In genomic region chr19:14107581-14108461, GRCh38 we compare ENCODE assay signal across 15 cellular contexts. TPM values are rescaled to one million over a fixed set of nuclear protein-coding genes. Genes with fewer than 3 reads are reported as not detected.
A peak's percentile ranks its signal among the peaks of the same experiment; 100 is the strongest.
DNase-seq lines count a peak whose midpoint lies in the region; ATAC-seq, FAIRE-seq and TF ChIP-seq lines count a peak whose summit lies in the region.
"Had no signal": no experiment of that assay in that cellular context is flagged by ENCODE, and none has a peak within 500 bp of the region (broad histone marks: within the 10 kb centered on the region; RNA-seq: fewer than 3 reads in every experiment).

No MANE protein-coding gene starts in this region.

- DNase-seq in RKO (ENCODE audit: low spot score) (peak; percentile 42), endothelial cell of umbilical vein (ENCODE audit: low read depth, low spot score) (peak; percentile 57), left colon (no peak), NCI-H345 treated with DMSO at 0.1 percent for 48 hours (lab: John Stamatoyannopoulos, UW; ENCODE audit: unreplicated experiment) (no peak), HT-29 (ENCODE audit: low spot score) (no peak), AML-193 (lab: John Stamatoyannopoulos, UW) (no peak)
- DNase-seq: activated naive CD8-positive, alpha-beta T cell treated with anti-CD3 and anti-CD28 coated beads, Interleukin-2, amount 10 ng/mL, durations not matched to agents 7 days and 5 days; CD4-positive, alpha-beta T cell; endodermal cell had no signal

- peak overlapping the region; percentile 51 for H3K9ac ChIP-seq in endothelial cell of umbilical vein (replicated peaks; ENCODE audit: extremely low read depth, insufficient read depth, low read length)
- peak overlapping the region; percentile 57 to 62 for H3K9ac ChIP-seq in stomach smooth muscle (ENCODE audit: low read length in 2 of 2)

- ATAC-seq in left colon: peak; percentile 28
- ATAC-seq in activated CD4-positive, CD25-positive, alpha-beta regulatory T cell treated with anti-CD3 and anti-CD28 coated beads, Interleukin-2, amount 50 U/mL, for 24 hours: no peak

- BruUV-seq in endothelial cell of umbilical vein (replicated peaks; lab: Mats Ljungman, UMichigan): no TSS peak

- H3K4me3 ChIP-seq in endothelial cell of umbilical vein (replicated peaks in 1 of 3; ENCODE audit: insufficient read depth in 1 of 3, low read depth in 1 of 3, low read length in 3 of 3) (no peak overlapping the region), stomach smooth muscle (ENCODE audit: low read length in 2 of 2) (no peak overlapping the region)

- no peaks in the 10 kb centered on the region for H3K9me1 ChIP-seq in endothelial cell of umbilical vein (replicated peaks; ENCODE audit: control insufficient read depth, extremely low read depth, insufficient read depth, low read length)

- TF ChIP-seq CTCF in endothelial cell of umbilical vein (IDR thresholded peaks at IDR 0.05; ENCODE audit: extremely low read depth in 1 of 2, insufficient read depth in 1 of 2, low read depth in 1 of 2, low read length in 2 of 2): no peak

- peak; percentile 93 for FAIRE-seq in endothelial cell of umbilical vein (lab: Jason Lieb, UNC)
- FAIRE-seq: TTC549 had no signal

- intact Hi-C loops in endothelial cell of umbilical vein (cut with micrococcal nuclease) (no loop called here), left colon (cut with DNase I, micrococcal nuclease) (no loop called here)

- peaks cover 3% of the 10 kb centered on the region for H3K79me2 ChIP-seq in endothelial cell of umbilical vein (ENCODE audit: control insufficient read depth, insufficient read depth, low read length)

- dilution Hi-C loops in endothelial cell of umbilical vein (cut with MboI; ENCODE audit: extremely low pct_ligation_motif_present, low sequenced_read_pairs): no loop called here

- H3K36me3 ChIP-seq in endothelial cell of umbilical vein (ENCODE audit: control insufficient read depth in 2 of 2, extremely low read depth in 1 of 2, insufficient read depth in 2 of 2, low read length in 2 of 2): peaks cover 0 to 6% of the 10 kb centered on the region in 2 experiments
- peaks cover 10 to 12% of the 10 kb centered on the region in 2 donors for H3K36me3 ChIP-seq in stomach smooth muscle (ENCODE audit: control insufficient read depth in 2 of 2, insufficient read depth in 2 of 2, low read length in 2 of 2)

- H2AFZ ChIP-seq in endothelial cell of umbilical vein (ENCODE audit: low read depth, low read length): no peak overlapping the region

- TF ChIP-seq POLR2A in endothelial cell of umbilical vein (IDR thresholded peaks at IDR 0.05; ENCODE audit: low read depth, low read length): no peak

- H3K4me2 ChIP-seq in endothelial cell of umbilical vein (ENCODE audit: insufficient read depth, low read length): no peak overlapping the region

- H3K9me3 ChIP-seq in endothelial cell of umbilical vein (replicated peaks; ENCODE audit: control insufficient read depth, insufficient read depth, low read length) (no peaks in the 10 kb centered on the region), stomach smooth muscle (ENCODE audit: control insufficient read depth in 2 of 2, low read length in 2 of 2) (no peaks in the 10 kb centered on the region)

- H3K4me1 ChIP-seq in endothelial cell of umbilical vein (ENCODE audit: control insufficient read depth, extremely low read depth, insufficient read depth, low read length): peaks cover 6% of the 10 kb centered on the region
- peaks cover 27% of the 10 kb centered on the region for H3K4me1 ChIP-seq in stomach smooth muscle (ENCODE audit: control insufficient read depth, insufficient read depth, low read length)

- H4K20me1 ChIP-seq in endothelial cell of umbilical vein (replicated peaks; ENCODE audit: control insufficient read depth, extremely low read depth, insufficient read depth, low read length): no peaks in the 10 kb centered on the region

- H3K27ac ChIP-seq in endothelial cell of umbilical vein (ENCODE audit: insufficient read depth, low read depth, low read length) (peak overlapping the region; percentile 60), stomach smooth muscle (ENCODE audit: low read length) (peak overlapping the region; percentile 86)
- H3K27ac ChIP-seq: HL-60 had no signal

- POLR2A ChIA-PET in endothelial cell of umbilical vein (lab: Charles Lee): no interaction called here

- CTCF ChIA-PET in endothelial cell of umbilical vein (lab: Charles Lee): interaction anchor here (1.5 kb wide), 1 partner anchor 29 kb away, joined by 5 read pairs; the partner anchor contains the start of gene ASF1B

- H3K27me3 ChIP-seq in endothelial cell of umbilical vein (ENCODE audit: control insufficient read depth in 2 of 2, insufficient read depth in 2 of 2, low read length in 2 of 2) (no peaks in the 10 kb centered on the region), stomach smooth muscle (ENCODE audit: control insufficient read depth in 1 of 2, insufficient read depth in 2 of 2, low read length in 2 of 2) (no peaks in the 10 kb centered on the region)

TF ChIP-seq in endothelial cell of umbilical vein, 7 proteins besides CTCF, POLR2A, EP300 and RAD21:
- TF ChIP-seq JUN (IDR thresholded peaks at IDR 0.05; ENCODE audit: borderline replicate concordance, insufficient read depth, insufficient read length, low read depth) (peak; percentile 39), POLR2AphosphoS5 (IDR thresholded peaks at IDR 0.05; ENCODE audit: insufficient read depth, low read depth, low read length) (no peak), GATA2 (IDR thresholded peaks at IDR 0.05; ENCODE audit: insufficient read depth, insufficient read length, low read depth, low read length) (no peak)

RNA-seq across cellular contexts. Expression of gene PRKACA, which starts 9.7 kb away (rescaled TPM):
- 97.5 and 110 TPM in 2 replicates for total RNA-seq in endothelial cell of umbilical vein
- polyA plus RNA-seq in endothelial cell of umbilical vein: 29.9 and 44.2 TPM in 2 replicates
- 59.3 and 67.5 TPM in 2 replicates for polyA plus RNA-seq in endothelial cell of umbilical vein (2011; cell fraction: cytosol; rRNA removed)
- polyA plus RNA-seq in endothelial cell of umbilical vein (2011; cell fraction: nucleus; rRNA removed): 33.2 and 33.7 TPM in 2 replicates
- 83.5 and 89.6 TPM in 2 replicates for polyA plus RNA-seq in endothelial cell of umbilical vein (2012)
- 48.3 and 48.5 TPM in 2 replicates for polyA minus RNA-seq in endothelial cell of umbilical vein
- 25.4 TPM for polyA minus RNA-seq in endothelial cell of umbilical vein (2011; cell fraction: cytosol; rRNA and poly(A)+ RNA removed)
- 16.0 and 18.2 TPM in 2 replicates for polyA minus RNA-seq in endothelial cell of umbilical vein (2011; cell fraction: nucleus; rRNA and poly(A)+ RNA removed)
- total RNA-seq in left colon: 10 to 100 TPM; 78.8 to 80.1 TPM
- 19.4 and 25.0 TPM in 2 replicates for total RNA-seq in HT-29 (2014; rRNA removed; shearing (Covaris generic))

RNA-seq across cellular contexts. Expression of gene SAMD1, which starts 17.3 kb away (rescaled TPM):
- 35.2 and 35.9 TPM in 2 replicates for total RNA-seq in endothelial cell of umbilical vein
- 13.8 and 14.1 TPM in 2 replicates for polyA plus RNA-seq in endothelial cell of umbilical vein
- 11.0 and 14.1 TPM in 2 replicates for polyA plus RNA-seq in endothelial cell of umbilical vein (2011; cell fraction: cytosol; rRNA removed)
- polyA plus RNA-seq in endothelial cell of umbilical vein (2011; cell fraction: nucleus; rRNA removed): 21.4 and 22.8 TPM in 2 replicates
- polyA plus RNA-seq in endothelial cell of umbilical vein (2012): 18.1 and 27.6 TPM in 2 replicates
- 6.2 and 7.8 TPM in 2 replicates for polyA minus RNA-seq in endothelial cell of umbilical vein
- polyA minus RNA-seq in endothelial cell of umbilical vein (2011; cell fraction: cytosol; rRNA and poly(A)+ RNA removed): 39.2 TPM
- 1.5 and 4.2 TPM in 2 replicates for polyA minus RNA-seq in endothelial cell of umbilical vein (2011; cell fraction: nucleus; rRNA and poly(A)+ RNA removed)
- total RNA-seq in left colon: 10 to 100 TPM; 45.8 to 51.5 TPM
- total RNA-seq in HT-29 (2014; rRNA removed; shearing (Covaris generic)): 71.7 and 89.0 TPM in 2 replicates

RNA-seq across cellular contexts. Expression of gene C19orf67, which starts 22.2 kb away (rescaled TPM):
- 0.55 TPM in 1 of 2 replicates, not detected in the other for total RNA-seq in endothelial cell of umbilical vein
- polyA plus RNA-seq in endothelial cell of umbilical vein: not detected in 2 replicates
- polyA plus RNA-seq in endothelial cell of umbilical vein (2011; cell fraction: cytosol; rRNA removed): not detected in 2 replicates
- polyA plus RNA-seq in endothelial cell of umbilical vein (2011; cell fraction: nucleus; rRNA removed): not detected in 2 replicates
- polyA plus RNA-seq in endothelial cell of umbilical vein (2012): not detected in 2 replicates
- polyA minus RNA-seq in endothelial cell of umbilical vein: 0.40 TPM in 1 of 2 replicates, not detected in the other
- polyA minus RNA-seq in endothelial cell of umbilical vein (2011; cell fraction: cytosol; rRNA and poly(A)+ RNA removed): not detected
- not detected in 2 replicates for polyA minus RNA-seq in endothelial cell of umbilical vein (2011; cell fraction: nucleus; rRNA and poly(A)+ RNA removed)
- total RNA-seq in left colon: under 1 TPM in 1 of 2 donors, not detected in 1; 0.42 TPM
- total RNA-seq in HT-29 (2014; rRNA removed; shearing (Covaris generic)): not detected in 2 replicates
- total RNA-seq: activated naive CD8-positive, alpha-beta T cell treated with anti-CD3 and anti-CD28 coated beads, Interleukin-2, amount 10 ng/mL, durations not matched to agents 7 days and 5 days; CD4-positive, alpha-beta T cell; mucosa of gallbladder; NCI-H460 had no signal

RNA-seq across cellular contexts. Expression of gene ASF1B, which starts 28.6 kb away (rescaled TPM):
- total RNA-seq in endothelial cell of umbilical vein (37.1 and 39.1 TPM in 2 replicates), left colon (10 to 100 TPM in 1 of 2 donors, 1 to 10 TPM in 1; 6.5 to 12.5 TPM)
- polyA plus RNA-seq in endothelial cell of umbilical vein: 36.6 and 42.4 TPM in 2 replicates
- polyA plus RNA-seq in endothelial cell of umbilical vein (2011; cell fraction: cytosol; rRNA removed): 36.8 and 38.5 TPM in 2 replicates
- polyA plus RNA-seq in endothelial cell of umbilical vein (2011; cell fraction: nucleus; rRNA removed): 14.1 and 14.4 TPM in 2 replicates
- 18.8 and 25.4 TPM in 2 replicates for polyA plus RNA-seq in endothelial cell of umbilical vein (2012)
- 16.8 and 18.4 TPM in 2 replicates for polyA minus RNA-seq in endothelial cell of umbilical vein
- polyA minus RNA-seq in endothelial cell of umbilical vein (2011; cell fraction: cytosol; rRNA and poly(A)+ RNA removed): 183 TPM
- 4.8 and 6.0 TPM in 2 replicates for polyA minus RNA-seq in endothelial cell of umbilical vein (2011; cell fraction: nucleus; rRNA and poly(A)+ RNA removed)
- 95.9 and 102 TPM in 2 replicates for total RNA-seq in HT-29 (2014; rRNA removed; shearing (Covaris generic))

RNA-seq across cellular contexts. Expression of gene MISP3, which starts 35.2 kb away (rescaled TPM):
- total RNA-seq in endothelial cell of umbilical vein: 0.31 TPM in 1 of 2 replicates, not detected in the other
- 0.25 and 0.26 TPM in 2 replicates for polyA plus RNA-seq in endothelial cell of umbilical vein
- polyA plus RNA-seq in endothelial cell of umbilical vein (2011; cell fraction: cytosol; rRNA removed): 0.13 and 0.41 TPM in 2 replicates
- 0.13 and 0.14 TPM in 2 replicates for polyA plus RNA-seq in endothelial cell of umbilical vein (2011; cell fraction: nucleus; rRNA removed)
- polyA plus RNA-seq in endothelial cell of umbilical vein (2012): 0.39 and 0.68 TPM in 2 replicates
- 0.11 and 0.19 TPM in 2 replicates for polyA minus RNA-seq in endothelial cell of umbilical vein
- not detected for polyA minus RNA-seq in endothelial cell of umbilical vein (2011; cell fraction: cytosol; rRNA and poly(A)+ RNA removed)
- polyA minus RNA-seq in endothelial cell of umbilical vein (2011; cell fraction: nucleus; rRNA and poly(A)+ RNA removed): not detected in 2 replicates
- total RNA-seq in left colon: 10 to 100 TPM; 32.9 to 40.3 TPM
- total RNA-seq in HT-29 (2014; rRNA removed; shearing (Covaris generic)): 0.37 and 0.74 TPM in 2 replicates

Comparison
In these comparisons a context has a peak if more than half of its experiments do, and no peak if none do; other contexts are left out.
1. DNase-seq: peak in RKO (single experiment) and endothelial cell of umbilical vein (single experiment); none in left colon (0 of 2), NCI-H345 treated with DMSO at 0.1 percent for 48 hours (single experiment), HT-29 (single experiment) and AML-193 (0 of 2).